ENCODE assay signal across 26 cellular contexts in the genomic region with DNA sequence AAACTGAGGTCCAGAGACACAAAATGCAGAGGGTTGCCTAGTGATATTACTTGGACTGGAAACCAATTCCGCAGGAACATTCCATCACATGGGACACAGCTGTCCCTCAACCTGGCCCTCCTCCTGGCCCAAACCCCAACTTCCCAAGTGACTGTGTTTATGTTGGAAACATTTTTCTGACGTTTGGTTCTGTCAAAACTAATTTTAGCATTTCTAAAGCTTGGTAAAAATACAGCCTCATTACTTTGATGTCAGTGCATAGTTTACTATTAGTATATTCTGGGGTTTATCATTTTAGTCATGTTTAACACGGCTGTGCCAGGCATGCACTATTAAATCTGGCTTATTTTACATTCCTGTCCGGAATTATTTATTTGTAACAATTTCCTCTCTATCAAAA.
"Had no signal": no experiment of that assay in that cellular context is flagged by ENCODE, and none has a peak within 500 bp of the region (broad histone marks: within the 10 kb centered on the region; RNA-seq: fewer than 3 reads in every experiment).

No MANE protein-coding gene starts in this region.

- H3K27ac ChIP-seq: cardiac muscle cell, gastrocnemius medialis, heart right ventricle, lower lobe of right lung, psoas muscle, right atrium auricular region, skin epidermis, suprapubic skin, VCaP had no signal

- DNase-seq: activated CD4-positive, alpha-beta T cell treated with anti-CD3 and anti-CD28 coated beads, Interleukin-2, amount 10 ng/mL, durations not matched to agents 7 days and 5 days; activated CD8-positive, alpha-beta memory T cell treated with anti-CD3 and anti-CD28 coated beads, Interleukin-2, amount 10 ng/mL, durations not matched to agents 7 days and 5 days; activated CD8-positive, alpha-beta T cell treated with anti-CD3 and anti-CD28 coated beads for 36 hours; activated effector memory CD4-positive, alpha-beta T cell treated with anti-CD3 and anti-CD28 coated beads, Interleukin-2, amount 50 U/mL, for 16 hours; activated naive CD4-positive, alpha-beta T cell treated with anti-CD3 and anti-CD28 coated beads, Interleukin-2, amount 10 ng/mL, durations not matched to agents 7 days and 5 days; activated T-cell treated with anti-CD3 and anti-CD28 coated beads for 4 hours; amygdala; cortex of kidney; gastrocnemius medialis; heart right ventricle; kidney; lower lobe of right lung; mesendoderm; mucosa of descending colon; naive thymus-derived CD4-positive, alpha-beta T cell; psoas muscle; stimulated activated CD4-positive, alpha-beta T cell treated with anti-CD3 and anti-CD28 coated beads, Interleukin-15, amount 100 ng/mL, for 24 hours; stomach had no signal

- H3K4me3 ChIP-seq: cardiac muscle cell, gastrocnemius medialis, heart right ventricle, lower lobe of right lung, mucosa of descending colon, psoas muscle, right atrium auricular region, skin epidermis, stomach, suprapubic skin had no signal

- H3K36me3 ChIP-seq: cardiac muscle cell, gastrocnemius medialis, heart right ventricle, lower lobe of right lung, right atrium auricular region, stomach, suprapubic skin had no signal

- FAIRE-seq: kidney had no signal

- H3K9me3 ChIP-seq: gastrocnemius medialis, heart right ventricle, lower lobe of right lung, mucosa of descending colon, psoas muscle, right atrium auricular region, stomach, suprapubic skin had no signal

- H3K4me1 ChIP-seq: lower lobe of right lung, right atrium auricular region had no signal

- ATAC-seq: activated CD4-positive, CD25-positive, alpha-beta regulatory T cell treated with anti-CD3 and anti-CD28 coated beads, Interleukin-2, amount 50 U/mL, for 24 hours; activated CD8-positive, alpha-beta memory T cell treated with anti-CD3 and anti-CD28 coated beads, Interleukin-2, amount 10 ng/mL, durations not matched to agents 7 days and 5 days; activated CD8-positive, alpha-beta T cell treated with anti-CD3 and anti-CD28 coated beads for 36 hours; lower lobe of right lung; mucosa of descending colon; naive thymus-derived CD4-positive, alpha-beta T cell; SK-N-SH treated with all-trans-retinoic acid at 6 μM for 48 hours; stimulated activated memory B cell treated with anti-CD40 and anti-IgM and Interleukin-4, amounts not matched to agents 10 μg/mL and 1 μg/mL and 100 μg/mL, for 72 hours had no signal

- H3K27me3 ChIP-seq: cardiac muscle cell, gastrocnemius medialis, right atrium auricular region, stomach, suprapubic skin had no signal
